In genomic region chr5:176902102-176902814, GRCh38 we compare ENCODE assay signal across 22 cellular contexts. TPM values are rescaled to one million over a fixed set of nuclear protein-coding genes. Genes with fewer than 3 reads are reported as not detected.
DNase-seq lines count a peak whose midpoint lies in the region; ATAC-seq, FAIRE-seq and TF ChIP-seq lines count a peak whose summit lies in the region.
"Had no signal": no experiment of that assay in that cellular context is flagged by ENCODE, and none has a peak within 500 bp of the region (broad histone marks: within the 10 kb centered on the region; RNA-seq: fewer than 3 reads in every experiment).

No MANE protein-coding gene starts in this region.

- H3K4me1 ChIP-seq in pancreas: no peaks in the 10 kb centered on the region
- H3K4me1 ChIP-seq: uterus had no signal

- POLR2A ChIA-PET in activated CD8-positive, alpha-beta T cell treated with anti-CD3 and anti-CD28 coated beads for 36 hours (lab: Charles Lee): interaction anchor here (1.0 kb wide), 1 partner anchor 9 kb away, joined by 3 read pairs; no protein-coding TSS in a partner anchor
- POLR2A ChIA-PET in activated CD8-positive, alpha-beta T cell treated with anti-CD3 and anti-CD28 coated beads, Interleukin-2, amount 10 ng/mL, durations not matched to agents 7 days and 5 days (lab: Charles Lee): interaction anchor here (0.7 kb wide), 1 partner anchor 20 kb away, joined by 3 read pairs; no protein-coding TSS in a partner anchor

- no peak overlapping the region for H3K27ac ChIP-seq in pancreas
- H3K27ac ChIP-seq: hepatocyte, uterus, WERI-Rb-1 had no signal

- H3K4me1 Mint-ChIP-seq in activated CD8-positive, alpha-beta T cell treated with anti-CD3 and anti-CD28 coated beads for 36 hours (ENCODE audit: low read depth): peaks cover 25% of the 10 kb centered on the region
- peaks cover 22% of the 10 kb centered on the region for H3K4me1 Mint-ChIP-seq in activated CD8-positive, alpha-beta T cell treated with anti-CD3 and anti-CD28 coated beads, Interleukin-2, amount 10 ng/mL, durations not matched to agents 7 days and 5 days (ENCODE audit: low read depth)
- H3K4me1 Mint-ChIP-seq in dendritic cell treated with granulocyte-macrophage colony-stimulating factor and Interleukin-4, amounts not matched to agents 40 ng/mL and 50 ng/mL, for 4 days (ENCODE audit: low read depth): peaks cover 70% of the 10 kb centered on the region
- peaks cover 45% of the 10 kb centered on the region for H3K4me1 Mint-ChIP-seq in stimulated activated effector memory CD8-positive, alpha-beta T cell treated with anti-CD3 and anti-CD28 coated beads, Interleukin-12 subunit alpha, Interleukin-12 subunit beta, amount 100 ng/mL, for 72 hours

- no peak overlapping the region for H3K4me3 ChIP-seq in pancreas
- H3K4me3 ChIP-seq: hepatocyte, uterus had no signal

- no peaks in the 10 kb centered on the region for H3K27me3 ChIP-seq in pancreas
- H3K27me3 ChIP-seq: hepatocyte, uterus had no signal

- H3K27ac Mint-ChIP-seq in activated CD8-positive, alpha-beta T cell treated with anti-CD3 and anti-CD28 coated beads for 36 hours: peak overlapping the region; percentile 83
- H3K27ac Mint-ChIP-seq in activated CD8-positive, alpha-beta T cell treated with anti-CD3 and anti-CD28 coated beads, Interleukin-2, amount 10 ng/mL, durations not matched to agents 7 days and 5 days: no peak overlapping the region
- H3K27ac Mint-ChIP-seq in dendritic cell treated with granulocyte-macrophage colony-stimulating factor and Interleukin-4, amounts not matched to agents 40 ng/mL and 50 ng/mL, for 4 days: peak overlapping the region; percentile 90
- peak overlapping the region; percentile 80 for H3K27ac Mint-ChIP-seq in stimulated activated effector memory CD8-positive, alpha-beta T cell treated with anti-CD3 and anti-CD28 coated beads, Interleukin-12 subunit alpha, Interleukin-12 subunit beta, amount 100 ng/mL, for 72 hours

- DNase-seq in activated CD8-positive, alpha-beta T cell treated with anti-CD3 and anti-CD28 coated beads for 36 hours: no peak
- no peak for DNase-seq in activated CD8-positive, alpha-beta T cell treated with anti-CD3 and anti-CD28 coated beads, Interleukin-2, amount 10 ng/mL, durations not matched to agents 7 days and 5 days
- no peak for DNase-seq in stimulated activated effector memory CD8-positive, alpha-beta T cell treated with anti-CD3 and anti-CD28 coated beads, Interleukin-12 subunit alpha, Interleukin-12 subunit beta, amount 100 ng/mL, for 72 hours (ENCODE audit: low spot score in 2 of 2)
- DNase-seq in NCI-H2227 treated with DMSO at 0.1 percent for 48 hours (lab: John Stamatoyannopoulos, UW) (no peak), OCI-M1 (lab: John Stamatoyannopoulos, UW) (no peak), pancreas (no peak)
- DNase-seq: activated naive CD4-positive, alpha-beta T cell; DMS53; KBM-7; NCI-H1694; NCI-H774; PC-3; SIG-M5; uterus; WERI-Rb-1 had no signal

- no peak for FAIRE-seq in pancreas (lab: Jason Lieb, UNC)
- FAIRE-seq: colon, endothelial cell of umbilical vein had no signal

- no peak overlapping the region for H3K4me3 Mint-ChIP-seq in activated CD8-positive, alpha-beta T cell treated with anti-CD3 and anti-CD28 coated beads for 36 hours
- H3K4me3 Mint-ChIP-seq in activated CD8-positive, alpha-beta T cell treated with anti-CD3 and anti-CD28 coated beads, Interleukin-2, amount 10 ng/mL, durations not matched to agents 7 days and 5 days: no peak overlapping the region
- no peak overlapping the region for H3K4me3 Mint-ChIP-seq in dendritic cell treated with granulocyte-macrophage colony-stimulating factor and Interleukin-4, amounts not matched to agents 40 ng/mL and 50 ng/mL, for 4 days
- H3K4me3 Mint-ChIP-seq in stimulated activated effector memory CD8-positive, alpha-beta T cell treated with anti-CD3 and anti-CD28 coated beads, Interleukin-12 subunit alpha, Interleukin-12 subunit beta, amount 100 ng/mL, for 72 hours: peak overlapping the region; percentile 2
- H3K4me3 Mint-ChIP-seq: brain had no signal

- no peaks in the 10 kb centered on the region for H3K9me3 ChIP-seq in pancreas
- H3K9me3 ChIP-seq: uterus had no signal

- H3K9me3 Mint-ChIP-seq in activated CD8-positive, alpha-beta T cell treated with anti-CD3 and anti-CD28 coated beads for 36 hours: no peaks in the 10 kb centered on the region
- no peaks in the 10 kb centered on the region for H3K9me3 Mint-ChIP-seq in activated CD8-positive, alpha-beta T cell treated with anti-CD3 and anti-CD28 coated beads, Interleukin-2, amount 10 ng/mL, durations not matched to agents 7 days and 5 days (ENCODE audit: insufficient read depth)
- no peaks in the 10 kb centered on the region for H3K9me3 Mint-ChIP-seq in dendritic cell treated with granulocyte-macrophage colony-stimulating factor and Interleukin-4, amounts not matched to agents 40 ng/mL and 50 ng/mL, for 4 days
- H3K9me3 Mint-ChIP-seq in stimulated activated effector memory CD8-positive, alpha-beta T cell treated with anti-CD3 and anti-CD28 coated beads, Interleukin-12 subunit alpha, Interleukin-12 subunit beta, amount 100 ng/mL, for 72 hours: no peaks in the 10 kb centered on the region
- H3K9me3 Mint-ChIP-seq: brain had no signal

- 90 to 92% methylated on average over 6 of the region's 6 CpGs for WGBS in pancreas, 2 donors

- peaks cover 36% of the 10 kb centered on the region for H3K36me3 Mint-ChIP-seq in activated CD8-positive, alpha-beta T cell treated with anti-CD3 and anti-CD28 coated beads for 36 hours (ENCODE audit: low read depth)
- peaks cover 33% of the 10 kb centered on the region for H3K36me3 Mint-ChIP-seq in activated CD8-positive, alpha-beta T cell treated with anti-CD3 and anti-CD28 coated beads, Interleukin-2, amount 10 ng/mL, durations not matched to agents 7 days and 5 days (ENCODE audit: low read depth)
- peaks cover 42% of the 10 kb centered on the region for H3K36me3 Mint-ChIP-seq in dendritic cell treated with granulocyte-macrophage colony-stimulating factor and Interleukin-4, amounts not matched to agents 40 ng/mL and 50 ng/mL, for 4 days (ENCODE audit: low read depth)
- peaks cover 43% of the 10 kb centered on the region for H3K36me3 Mint-ChIP-seq in stimulated activated effector memory CD8-positive, alpha-beta T cell treated with anti-CD3 and anti-CD28 coated beads, Interleukin-12 subunit alpha, Interleukin-12 subunit beta, amount 100 ng/mL, for 72 hours

- H3K27me3 Mint-ChIP-seq in activated CD8-positive, alpha-beta T cell treated with anti-CD3 and anti-CD28 coated beads for 36 hours: no peaks in the 10 kb centered on the region
- peaks cover 6% of the 10 kb centered on the region for H3K27me3 Mint-ChIP-seq in activated CD8-positive, alpha-beta T cell treated with anti-CD3 and anti-CD28 coated beads, Interleukin-2, amount 10 ng/mL, durations not matched to agents 7 days and 5 days (ENCODE audit: low read depth)
- H3K27me3 Mint-ChIP-seq in dendritic cell treated with granulocyte-macrophage colony-stimulating factor and Interleukin-4, amounts not matched to agents 40 ng/mL and 50 ng/mL, for 4 days: no peaks in the 10 kb centered on the region
- H3K27me3 Mint-ChIP-seq: brain had no signal

- CTCF ChIA-PET in activated CD8-positive, alpha-beta T cell treated with anti-CD3 and anti-CD28 coated beads for 36 hours (lab: Charles Lee): interaction anchor here (1.1 to 2.1 kb wide), 4 partner anchors 10 to 243 kb away, joined by 3 to 13 read pairs (median 4); no protein-coding TSS in a partner anchor
- CTCF ChIA-PET in activated CD8-positive, alpha-beta T cell treated with anti-CD3 and anti-CD28 coated beads, Interleukin-2, amount 10 ng/mL, durations not matched to agents 7 days and 5 days (lab: Charles Lee): interaction anchor here (0.7 to 4.5 kb wide), 2 partner anchors 9 to 242 kb away, joined by 4 to 17 read pairs; no protein-coding TSS in a partner anchor

- peaks cover 3 to 40% (median 21%) of the 10 kb centered on the region in 3 donors for H3K36me3 ChIP-seq in pancreas
- H3K36me3 ChIP-seq: uterus had no signal

- ATAC-seq in activated CD8-positive, alpha-beta T cell treated with anti-CD3 and anti-CD28 coated beads for 36 hours: no peak
- no peak for ATAC-seq in activated CD8-positive, alpha-beta T cell treated with anti-CD3 and anti-CD28 coated beads, Interleukin-2, amount 10 ng/mL, durations not matched to agents 7 days and 5 days
- ATAC-seq in HG02610 (IDR thresholded peaks at IDR 0.05; ENCODE audit: unreplicated experiment) (peak; percentile 6), pancreas (no peak)
- ATAC-seq in stimulated activated effector memory CD8-positive, alpha-beta T cell treated with anti-CD3 and anti-CD28 coated beads, Interleukin-12 subunit alpha, Interleukin-12 subunit beta, amount 100 ng/mL, for 72 hours: no peak
- ATAC-seq: PC-3 had no signal

- no peak for TF ChIP-seq CTCF in activated CD8-positive, alpha-beta T cell treated with anti-CD3 and anti-CD28 coated beads for 36 hours (IDR thresholded peaks at IDR 0.05)
- TF ChIP-seq CTCF in pancreas (IDR thresholded peaks at IDR 0.05): no peak

- intact Hi-C loops in activated CD8-positive, alpha-beta T cell treated with anti-CD3 and anti-CD28 coated beads for 36 hours (cut with micrococcal nuclease): no loop called here
- intact Hi-C loops in dendritic cell treated with granulocyte-macrophage colony-stimulating factor and Interleukin-4, amounts not matched to agents 40 ng/mL and 50 ng/mL, for 4 days (cut with micrococcal nuclease): no loop called here
- intact Hi-C loops in pancreas (cut with DNase I): no loop called here

RNA-seq across cellular contexts. Expression of gene HK3, which starts 3.1 kb away (rescaled TPM):
- not detected for total RNA-seq in activated CD8-positive, alpha-beta T cell treated with anti-CD3 and anti-CD28 coated beads for 36 hours
- total RNA-seq in activated CD8-positive, alpha-beta T cell treated with anti-CD3 and anti-CD28 coated beads, Interleukin-2, amount 10 ng/mL, durations not matched to agents 7 days and 5 days: not detected
- total RNA-seq in pancreas: 1 to 10 TPM in 3 of 6 donors, under 1 TPM in 3; 0.24 to 4.0 (median 2.1) TPM
- 1 to 10 TPM; 4.7 to 6.6 TPM for polyA plus RNA-seq in pancreas
- total RNA-seq: endothelial cell of umbilical vein, fibroblast of villous mesenchyme, PC-3 had no signal
- polyA plus RNA-seq: endothelial cell of umbilical vein, hepatocyte had no signal
